8 cellular contexts compared by ENCODE assay signal in genomic region chr21:41926807-41927171, GRCh38. TPM values are rescaled to one million over a fixed set of nuclear protein-coding genes. Genes with fewer than 3 reads are reported as not detected.
DNase-seq lines count a peak whose midpoint lies in the region; ATAC-seq, FAIRE-seq and TF ChIP-seq lines count a peak whose summit lies in the region.

No MANE protein-coding gene starts in this region.

- TF ChIP-seq POLR2A in endothelial cell of umbilical vein (IDR thresholded peaks at IDR 0.05; ENCODE audit: low read depth, low read length), result no peak

- H3K9me3 ChIP-seq in MM.1S (replicated peaks; ENCODE audit: insufficient read depth, low read length), result no peaks in the 10 kb centered on the region
- no peaks in the 10 kb centered on the region for H3K9me3 ChIP-seq in endothelial cell of umbilical vein (replicated peaks; ENCODE audit: control insufficient read depth, insufficient read depth, low read length)

- H3K9me1 ChIP-seq in endothelial cell of umbilical vein (replicated peaks; ENCODE audit: control insufficient read depth, extremely low read depth, insufficient read depth, low read length), result no peaks in the 10 kb centered on the region

- H3K4me1 ChIP-seq in MM.1S (ENCODE audit: low read length) (peaks cover 37% of the 10 kb centered on the region), endothelial cell of umbilical vein (ENCODE audit: control insufficient read depth, extremely low read depth, insufficient read depth, low read length) (peaks cover 13% of the 10 kb centered on the region), rectal smooth muscle tissue (ENCODE audit: control insufficient read depth, insufficient read depth, low read length) (peaks cover 13% of the 10 kb centered on the region)

- dilution Hi-C loops in endothelial cell of umbilical vein (cut with MboI; ENCODE audit: extremely low pct_ligation_motif_present, low sequenced_read_pairs), result no loop called here

- no peak for ATAC-seq in HG03460 (IDR thresholded peaks at IDR 0.05; ENCODE audit: unreplicated experiment)

- H3K36me3 ChIP-seq in MM.1S (replicated peaks; ENCODE audit: insufficient read depth, low read length) (no peaks in the 10 kb centered on the region), endothelial cell of umbilical vein (ENCODE audit: control insufficient read depth in 2 of 2, extremely low read depth in 1 of 2, insufficient read depth in 2 of 2, low read length in 2 of 2) (no peaks in the 10 kb centered on the region), rectal smooth muscle tissue (ENCODE audit: control insufficient read depth, insufficient read depth, low read length) (no peaks in the 10 kb centered on the region)

- POLR2A ChIA-PET in endothelial cell of umbilical vein (lab: Charles Lee), result no interaction called here

- H3K79me2 ChIP-seq in MM.1S (ENCODE audit: low read length) (peaks cover 28% of the 10 kb centered on the region), endothelial cell of umbilical vein (ENCODE audit: control insufficient read depth, insufficient read depth, low read length) (peaks cover 14% of the 10 kb centered on the region)

- DNase-seq in GM12864 (ENCODE audit: low read depth), result no peak
- DNase-seq in MM.1S, result no peak
- no peak for DNase-seq in endothelial cell of umbilical vein (ENCODE audit: low read depth, low spot score)
- DNase-seq in NCI-H748 treated with DMSO at 0.1 percent for 48 hours (lab: John Stamatoyannopoulos, UW), result no peak
- no peak for DNase-seq in hypothalamus (lab: John Stamatoyannopoulos, UW)
- no peak for DNase-seq in Kasumi-1 (lab: John Stamatoyannopoulos, UW)

- intact Hi-C loops in endothelial cell of umbilical vein (cut with micrococcal nuclease), result no loop called here

- H3K4me3 ChIP-seq in GM12864 (ENCODE audit: low read depth, low read length) (peak overlapping the region; percentile 51), MM.1S (ENCODE audit: low read length) (peak overlapping the region; percentile 62), endothelial cell of umbilical vein (replicated peaks in 1 of 3; ENCODE audit: insufficient read depth in 1 of 3, low read depth in 1 of 3, low read length in 3 of 3) (peak overlapping the region; percentile 0 to 40 (median 14)), rectal smooth muscle tissue (ENCODE audit: low read length) (peak overlapping the region; percentile 88)

- FAIRE-seq in endothelial cell of umbilical vein (lab: Jason Lieb, UNC), result no peak

- H3K27me3 ChIP-seq in MM.1S (replicated peaks; ENCODE audit: insufficient read depth, low read length), result no peaks in the 10 kb centered on the region
- no peaks in the 10 kb centered on the region for H3K27me3 ChIP-seq in endothelial cell of umbilical vein (ENCODE audit: control insufficient read depth in 2 of 2, insufficient read depth in 2 of 2, low read length in 2 of 2)
- no peaks in the 10 kb centered on the region for H3K27me3 ChIP-seq in rectal smooth muscle tissue (ENCODE audit: control insufficient read depth, insufficient read depth, low read length)

- peaks cover 40% of the 10 kb centered on the region for H3F3A ChIP-seq in MM.1S (ENCODE audit: insufficient read depth, low read length)

- no peaks in the 10 kb centered on the region for H3K9me2 ChIP-seq in MM.1S (replicated peaks; ENCODE audit: insufficient read depth, low read length)

- H2AFZ ChIP-seq in MM.1S (ENCODE audit: low read length) (peak overlapping the region; percentile 61), endothelial cell of umbilical vein (ENCODE audit: low read depth, low read length) (peak overlapping the region; percentile 69)

- H3K9ac ChIP-seq in MM.1S (ENCODE audit: low read length) (peak overlapping the region; percentile 72), endothelial cell of umbilical vein (replicated peaks; ENCODE audit: extremely low read depth, insufficient read depth, low read length) (peak overlapping the region; percentile 77), rectal smooth muscle tissue (ENCODE audit: low read length) (peak overlapping the region; percentile 26)

- no peak for TF ChIP-seq CTCF in GM12864 (IDR thresholded peaks at IDR 0.05; ENCODE audit: low read depth, low read length, missing control alignments)
- TF ChIP-seq CTCF in MM.1S (IDR thresholded peaks at IDR 0.05; ENCODE audit: low read length), result no peak
- no peak for TF ChIP-seq CTCF in endothelial cell of umbilical vein (IDR thresholded peaks at IDR 0.05; ENCODE audit: extremely low read depth in 1 of 2, insufficient read depth in 1 of 2, low read depth in 1 of 2, low read length in 2 of 2)

- CTCF ChIA-PET in endothelial cell of umbilical vein (lab: Charles Lee), result interaction anchor here (1.2 to 2.4 kb wide), 6 partner anchors 12 to 643 kb away, joined by 3 to 14 read pairs (median 6); no protein-coding TSS in a partner anchor

- H3K4me2 ChIP-seq in MM.1S (ENCODE audit: low read depth, low read length), result peak overlapping the region; percentile 77
- peak overlapping the region; percentile 80 for H3K4me2 ChIP-seq in endothelial cell of umbilical vein (ENCODE audit: insufficient read depth, low read length)

- H4K20me1 ChIP-seq in MM.1S (ENCODE audit: insufficient read depth, low read length), result no peaks in the 10 kb centered on the region
- H4K20me1 ChIP-seq in endothelial cell of umbilical vein (replicated peaks; ENCODE audit: control insufficient read depth, extremely low read depth, insufficient read depth, low read length), result no peaks in the 10 kb centered on the region

- peak overlapping the region; percentile 86 for H3K27ac ChIP-seq in MM.1S (ENCODE audit: low read length)
- H3K27ac ChIP-seq in endothelial cell of umbilical vein (ENCODE audit: insufficient read depth, low read depth, low read length), result peak overlapping the region; percentile 62
- peak overlapping the region; percentile 89 for H3K27ac ChIP-seq in rectal smooth muscle tissue (ENCODE audit: low read depth, low read length)

- BruUV-seq in endothelial cell of umbilical vein (replicated peaks; lab: Mats Ljungman, UMichigan), result no TSS peak

TF ChIP-seq in endothelial cell of umbilical vein, 7 proteins besides CTCF, POLR2A, EP300 and RAD21:
- TF ChIP-seq, protein P1, sequence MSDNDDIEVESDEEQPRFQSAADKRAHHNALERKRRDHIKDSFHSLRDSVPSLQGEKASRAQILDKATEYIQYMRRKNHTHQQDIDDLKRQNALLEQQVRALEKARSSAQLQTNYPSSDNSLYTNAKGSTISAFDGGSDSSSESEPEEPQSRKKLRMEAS (IDR thresholded peaks at IDR 0.05; ENCODE audit: insufficient read depth, insufficient read length), result no peak
- TF ChIP-seq JUN (IDR thresholded peaks at IDR 0.05; ENCODE audit: borderline replicate concordance, insufficient read depth, insufficient read length, low read depth) (no peak), POLR2AphosphoS5 (IDR thresholded peaks at IDR 0.05; ENCODE audit: insufficient read depth, low read depth, low read length) (no peak), FOS (IDR thresholded peaks at IDR 0.05; ENCODE audit: borderline replicate concordance, insufficient read depth, low read length) (no peak), EZH2 (IDR thresholded peaks at IDR 0.05; ENCODE audit: borderline replicate concordance, low read depth, low read length, severe bottlenecking) (no peak), MYC (IDR thresholded peaks at IDR 0.05; ENCODE audit: low read depth, low read length) (no peak), GATA2 (IDR thresholded peaks at IDR 0.05; ENCODE audit: insufficient read depth, insufficient read length, low read depth, low read length) (no peak)

RNA-seq across cellular contexts. Expression of gene C2CD2, which starts 27.0 kb away (rescaled TPM):
- 33.6 and 41.2 TPM in 2 replicates for total RNA-seq in endothelial cell of umbilical vein
- polyA plus RNA-seq in endothelial cell of umbilical vein, result 28.3 and 32.6 TPM in 2 replicates
- polyA plus RNA-seq in endothelial cell of umbilical vein (2011; cell fraction: cytosol; rRNA removed), result 21.2 and 21.8 TPM in 2 replicates
- polyA plus RNA-seq in endothelial cell of umbilical vein (2011; cell fraction: nucleus; rRNA removed), result 69.6 and 72.9 TPM in 2 replicates
- polyA plus RNA-seq in endothelial cell of umbilical vein (2012), result 18.7 and 21.2 TPM in 2 replicates
- polyA minus RNA-seq in endothelial cell of umbilical vein, result 73.1 and 80.4 TPM in 2 replicates
- 15.3 TPM for polyA minus RNA-seq in endothelial cell of umbilical vein (2011; cell fraction: cytosol; rRNA and poly(A)+ RNA removed)
- polyA minus RNA-seq in endothelial cell of umbilical vein (2011; cell fraction: nucleus; rRNA and poly(A)+ RNA removed), result 64.6 and 69.8 TPM in 2 replicates

RNA-seq across cellular contexts. Expression of gene PRDM15, which starts 47.6 kb away (rescaled TPM):
- 10.0 and 12.9 TPM in 2 replicates for total RNA-seq in endothelial cell of umbilical vein
- polyA plus RNA-seq in endothelial cell of umbilical vein, result 11.8 TPM in 2 replicates
- 5.0 and 6.9 TPM in 2 replicates for polyA plus RNA-seq in endothelial cell of umbilical vein (2011; cell fraction: cytosol; rRNA removed)
- polyA plus RNA-seq in endothelial cell of umbilical vein (2011; cell fraction: nucleus; rRNA removed), result 54.8 and 60.8 TPM in 2 replicates
- 5.1 TPM in 2 replicates for polyA plus RNA-seq in endothelial cell of umbilical vein (2012)
- polyA minus RNA-seq in endothelial cell of umbilical vein, result 10.4 and 12.8 TPM in 2 replicates
- 12.7 TPM for polyA minus RNA-seq in endothelial cell of umbilical vein (2011; cell fraction: cytosol; rRNA and poly(A)+ RNA removed)
- polyA minus RNA-seq in endothelial cell of umbilical vein (2011; cell fraction: nucleus; rRNA and poly(A)+ RNA removed), result 20.4 and 21.6 TPM in 2 replicates

Comparison
In these comparisons a context has a peak if more than half of its experiments do, and no peak if none do; other contexts are left out.
1. H3K4me3 ChIP-seq: peak in every context shown above with its lines; median percentile 88 in rectal smooth muscle tissue; 62 in MM.1S; 51 in GM12864; 14 in endothelial cell of umbilical vein.
2. H3K9ac ChIP-seq: peak in every context shown above with its lines; median percentile 77 in endothelial cell of umbilical vein; 72 in MM.1S; 26 in rectal smooth muscle tissue.